Comparison of ENCODE assay signal across 1 cellular context in genomic region chr17:42179911-42180410, GRCh38.
A peak's percentile ranks its signal among the peaks of the same experiment; 100 is the strongest.
TF ChIP-seq lines count a peak whose summit lies in the region.

No MANE protein-coding gene starts in this region.

TF ChIP-seq in HepG2, 621 proteins besides CTCF, POLR2A, EP300 and RAD21 (continued from another document and continues in another):
- TF ChIP-seq ZBTB2 (CRISPR knock-in tag; IDR thresholded peaks at IDR 0.05; ENCODE audit: low read depth) (no peak), ZMAT5 (CRISPR knock-in tag; IDR thresholded peaks at IDR 0.05; ENCODE audit: borderline replicate concordance, low read depth) (no peak; the same call in 1 of the 2 replicates), ARHGAP35 (CRISPR knock-in tag; IDR thresholded peaks at IDR 0.05; ENCODE audit: borderline replicate concordance) (no peak), ZNF552 (CRISPR knock-in tag; IDR thresholded peaks at IDR 0.05; ENCODE audit: borderline replicate concordance) (0 out of 2 replicates have a peak, but pooled peaks have one; percentile 50), CREB1 (IDR thresholded peaks at IDR 0.05) (no peak), CREB1 (CRISPR knock-in tag; IDR thresholded peaks at IDR 0.05) (no peak), MAFK (conservative IDR thresholded peaks at IDR 0.05 in 1 of 2, IDR thresholded peaks at IDR 0.05 in 1 of 2; ENCODE audit: low read length in 2 of 2) (no peak), ZFP36L2 (CRISPR knock-in tag; IDR thresholded peaks at IDR 0.05) (peak; percentile 95), REXO4 (CRISPR knock-in tag; IDR thresholded peaks at IDR 0.05; ENCODE audit: borderline replicate concordance) (no peak), CCDC6 (CRISPR knock-in tag; IDR thresholded peaks at IDR 0.05) (peak; percentile 90), IKZF4 (CRISPR knock-in tag; IDR thresholded peaks at IDR 0.05; ENCODE audit: borderline replicate concordance, low read depth, not compliant biosample characterization) (peak; percentile 96), ZNF781 (CRISPR knock-in tag; IDR thresholded peaks at IDR 0.05; ENCODE audit: borderline replicate concordance, not compliant biosample characterization) (peak; percentile 93), HMG20B (CRISPR knock-in tag; conservative IDR thresholded peaks at IDR 0.05) (peak; percentile 41; the same call in 1 of the 2 replicates), ZBTB39 (CRISPR knock-in tag; IDR thresholded peaks at IDR 0.05) (peak; percentile 68; the same call in 1 of the 2 replicates), PLRG1 (conservative IDR thresholded peaks at IDR 0.05) (no peak), ETV6 (CRISPR knock-in tag; conservative IDR thresholded peaks at IDR 0.05) (peak; percentile 96), IRF9 (CRISPR knock-in tag; IDR thresholded peaks at IDR 0.05; ENCODE audit: borderline replicate concordance) (peak; percentile 84; the same call in 1 of the 2 replicates), CBX1 (IDR thresholded peaks at IDR 0.05; ENCODE audit: low read depth) (no peak), MXD4 (CRISPR knock-in tag; IDR thresholded peaks at IDR 0.05) (peak; percentile 41; the same call in 1 of the 2 replicates), ARNTL (CRISPR knock-in tag; IDR thresholded peaks at IDR 0.05) (no peak), NFE2L1 (CRISPR knock-in tag; IDR thresholded peaks at IDR 0.05; ENCODE audit: borderline replicate concordance) (no peak), STAT6 (CRISPR knock-in tag; IDR thresholded peaks at IDR 0.05; ENCODE audit: borderline replicate concordance) (no peak), AKAP8 (CRISPR knock-in tag; IDR thresholded peaks at IDR 0.05) (no peak), SP5 (CRISPR knock-in tag; IDR thresholded peaks at IDR 0.05; ENCODE audit: borderline replicate concordance, low read depth) (0 out of 2 replicates have a peak, but pooled peaks have one; percentile 52), ZNF839 (CRISPR knock-in tag; IDR thresholded peaks at IDR 0.05; ENCODE audit: borderline replicate concordance) (no peak), RORA (CRISPR knock-in tag; IDR thresholded peaks at IDR 0.05) (no peak), TAF15 (IDR thresholded peaks at IDR 0.05; ENCODE audit: low read depth, low read length, poor library complexity, severe bottlenecking) (no peak), SALL2 (CRISPR knock-in tag; IDR thresholded peaks at IDR 0.05) (peak; percentile 96), GFI1 (CRISPR knock-in tag; IDR thresholded peaks at IDR 0.05; ENCODE audit: borderline replicate concordance) (peak; percentile 48; the same call in 1 of the 2 replicates), NCOA5 (CRISPR knock-in tag; IDR thresholded peaks at IDR 0.05) (no peak), ZBTB26 (CRISPR knock-in tag; IDR thresholded peaks at IDR 0.05; ENCODE audit: borderline replicate concordance) (peak; percentile 95)
- TF ChIP-seq, protein P1, sequence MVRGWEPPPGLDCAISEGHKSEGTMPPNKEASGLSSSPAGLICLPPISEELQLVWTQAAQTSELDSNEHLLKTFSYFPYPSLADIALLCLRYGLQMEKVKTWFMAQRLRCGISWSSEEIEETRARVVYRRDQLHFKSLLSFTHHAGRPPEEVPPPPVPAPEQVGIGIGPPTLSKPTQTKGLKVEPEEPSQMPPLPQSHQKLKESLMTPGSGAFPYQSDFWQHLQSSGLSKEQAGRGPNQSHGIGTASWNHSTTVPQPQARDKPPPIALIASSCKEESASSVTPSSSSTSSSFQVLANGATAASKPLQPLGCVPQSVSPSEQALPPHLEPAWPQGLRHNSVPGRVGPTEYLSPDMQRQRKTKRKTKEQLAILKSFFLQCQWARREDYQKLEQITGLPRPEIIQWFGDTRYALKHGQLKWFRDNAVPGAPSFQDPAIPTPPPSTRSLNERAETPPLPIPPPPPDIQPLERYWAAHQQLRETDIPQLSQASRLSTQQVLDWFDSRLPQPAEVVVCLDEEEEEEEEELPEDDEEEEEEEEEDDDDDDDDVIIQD (CRISPR knock-in tag; IDR thresholded peaks at IDR 0.05; ENCODE audit: low read depth), result peak; percentile 69; the same call in 1 of the 2 replicates
- TF ChIP-seq, protein P2, sequence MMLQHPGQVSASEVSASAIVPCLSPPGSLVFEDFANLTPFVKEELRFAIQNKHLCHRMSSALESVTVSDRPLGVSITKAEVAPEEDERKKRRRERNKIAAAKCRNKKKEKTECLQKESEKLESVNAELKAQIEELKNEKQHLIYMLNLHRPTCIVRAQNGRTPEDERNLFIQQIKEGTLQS (CRISPR knock-in tag; IDR thresholded peaks at IDR 0.05), result 0 out of 2 replicates have a peak, but pooled peaks have one; percentile 76
- TF ChIP-seq, protein P3, sequence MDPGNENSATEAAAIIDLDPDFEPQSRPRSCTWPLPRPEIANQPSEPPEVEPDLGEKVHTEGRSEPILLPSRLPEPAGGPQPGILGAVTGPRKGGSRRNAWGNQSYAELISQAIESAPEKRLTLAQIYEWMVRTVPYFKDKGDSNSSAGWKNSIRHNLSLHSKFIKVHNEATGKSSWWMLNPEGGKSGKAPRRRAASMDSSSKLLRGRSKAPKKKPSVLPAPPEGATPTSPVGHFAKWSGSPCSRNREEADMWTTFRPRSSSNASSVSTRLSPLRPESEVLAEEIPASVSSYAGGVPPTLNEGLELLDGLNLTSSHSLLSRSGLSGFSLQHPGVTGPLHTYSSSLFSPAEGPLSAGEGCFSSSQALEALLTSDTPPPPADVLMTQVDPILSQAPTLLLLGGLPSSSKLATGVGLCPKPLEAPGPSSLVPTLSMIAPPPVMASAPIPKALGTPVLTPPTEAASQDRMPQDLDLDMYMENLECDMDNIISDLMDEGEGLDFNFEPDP (CRISPR knock-in tag; conservative IDR thresholded peaks at IDR 0.05), result 0 out of 2 replicates have a peak, but pooled peaks have one; percentile 85
- TF ChIP-seq, protein P4, sequence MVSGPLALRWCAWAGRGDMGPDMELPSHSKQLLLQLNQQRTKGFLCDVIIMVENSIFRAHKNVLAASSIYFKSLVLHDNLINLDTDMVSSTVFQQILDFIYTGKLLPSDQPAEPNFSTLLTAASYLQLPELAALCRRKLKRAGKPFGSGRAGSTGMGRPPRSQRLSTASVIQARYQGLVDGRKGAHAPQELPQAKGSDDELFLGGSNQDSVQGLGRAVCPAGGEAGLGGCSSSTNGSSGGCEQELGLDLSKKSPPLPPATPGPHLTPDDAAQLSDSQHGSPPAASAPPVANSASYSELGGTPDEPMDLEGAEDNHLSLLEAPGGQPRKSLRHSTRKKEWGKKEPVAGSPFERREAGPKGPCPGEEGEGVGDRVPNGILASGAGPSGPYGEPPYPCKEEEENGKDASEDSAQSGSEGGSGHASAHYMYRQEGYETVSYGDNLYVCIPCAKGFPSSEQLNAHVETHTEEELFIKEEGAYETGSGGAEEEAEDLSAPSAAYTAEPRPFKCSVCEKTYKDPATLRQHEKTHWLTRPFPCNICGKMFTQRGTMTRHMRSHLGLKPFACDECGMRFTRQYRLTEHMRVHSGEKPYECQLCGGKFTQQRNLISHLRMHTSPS (CRISPR knock-in tag; IDR thresholded peaks at IDR 0.05; ENCODE audit: low read depth), result no peak
- TF ChIP-seq, protein P5, sequence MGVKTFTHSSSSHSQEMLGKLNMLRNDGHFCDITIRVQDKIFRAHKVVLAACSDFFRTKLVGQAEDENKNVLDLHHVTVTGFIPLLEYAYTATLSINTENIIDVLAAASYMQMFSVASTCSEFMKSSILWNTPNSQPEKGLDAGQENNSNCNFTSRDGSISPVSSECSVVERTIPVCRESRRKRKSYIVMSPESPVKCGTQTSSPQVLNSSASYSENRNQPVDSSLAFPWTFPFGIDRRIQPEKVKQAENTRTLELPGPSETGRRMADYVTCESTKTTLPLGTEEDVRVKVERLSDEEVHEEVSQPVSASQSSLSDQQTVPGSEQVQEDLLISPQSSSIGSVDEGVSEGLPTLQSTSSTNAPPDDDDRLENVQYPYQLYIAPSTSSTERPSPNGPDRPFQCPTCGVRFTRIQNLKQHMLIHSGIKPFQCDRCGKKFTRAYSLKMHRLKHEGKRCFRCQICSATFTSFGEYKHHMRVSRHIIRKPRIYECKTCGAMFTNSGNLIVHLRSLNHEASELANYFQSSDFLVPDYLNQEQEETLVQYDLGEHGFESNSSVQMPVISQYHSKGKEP (CRISPR knock-in tag; IDR thresholded peaks at IDR 0.05), result peak; percentile 97
- TF ChIP-seq, protein P6, sequence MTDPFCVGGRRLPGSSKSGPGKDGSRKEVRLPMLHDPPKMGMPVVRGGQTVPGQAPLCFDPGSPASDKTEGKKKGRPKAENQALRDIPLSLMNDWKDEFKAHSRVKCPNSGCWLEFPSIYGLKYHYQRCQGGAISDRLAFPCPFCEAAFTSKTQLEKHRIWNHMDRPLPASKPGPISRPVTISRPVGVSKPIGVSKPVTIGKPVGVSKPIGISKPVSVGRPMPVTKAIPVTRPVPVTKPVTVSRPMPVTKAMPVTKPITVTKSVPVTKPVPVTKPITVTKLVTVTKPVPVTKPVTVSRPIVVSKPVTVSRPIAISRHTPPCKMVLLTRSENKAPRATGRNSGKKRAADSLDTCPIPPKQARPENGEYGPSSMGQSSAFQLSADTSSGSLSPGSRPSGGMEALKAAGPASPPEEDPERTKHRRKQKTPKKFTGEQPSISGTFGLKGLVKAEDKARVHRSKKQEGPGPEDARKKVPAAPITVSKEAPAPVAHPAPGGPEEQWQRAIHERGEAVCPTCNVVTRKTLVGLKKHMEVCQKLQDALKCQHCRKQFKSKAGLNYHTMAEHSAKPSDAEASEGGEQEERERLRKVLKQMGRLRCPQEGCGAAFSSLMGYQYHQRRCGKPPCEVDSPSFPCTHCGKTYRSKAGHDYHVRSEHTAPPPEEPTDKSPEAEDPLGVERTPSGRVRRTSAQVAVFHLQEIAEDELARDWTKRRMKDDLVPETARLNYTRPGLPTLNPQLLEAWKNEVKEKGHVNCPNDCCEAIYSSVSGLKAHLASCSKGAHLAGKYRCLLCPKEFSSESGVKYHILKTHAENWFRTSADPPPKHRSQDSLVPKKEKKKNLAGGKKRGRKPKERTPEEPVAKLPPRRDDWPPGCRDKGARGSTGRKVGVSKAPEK (CRISPR knock-in tag; IDR thresholded peaks at IDR 0.05; ENCODE audit: borderline replicate concordance), result no peak
- TF ChIP-seq, protein P7, sequence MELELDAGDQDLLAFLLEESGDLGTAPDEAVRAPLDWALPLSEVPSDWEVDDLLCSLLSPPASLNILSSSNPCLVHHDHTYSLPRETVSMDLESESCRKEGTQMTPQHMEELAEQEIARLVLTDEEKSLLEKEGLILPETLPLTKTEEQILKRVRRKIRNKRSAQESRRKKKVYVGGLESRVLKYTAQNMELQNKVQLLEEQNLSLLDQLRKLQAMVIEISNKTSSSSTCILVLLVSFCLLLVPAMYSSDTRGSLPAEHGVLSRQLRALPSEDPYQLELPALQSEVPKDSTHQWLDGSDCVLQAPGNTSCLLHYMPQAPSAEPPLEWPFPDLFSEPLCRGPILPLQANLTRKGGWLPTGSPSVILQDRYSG (CRISPR knock-in tag; IDR thresholded peaks at IDR 0.05), result peak; percentile 92; the same call in 1 of the 2 replicates
